1 cellular context compared by ENCODE assay signal in genomic region chr17:4711671-4712111, GRCh38.
TF ChIP-seq lines count a peak whose summit lies in the region.

No MANE protein-coding gene starts in this region.

TF ChIP-seq in K562, 482 proteins besides CTCF, POLR2A, EP300 and RAD21:
- TF ChIP-seq RCOR1 (IDR thresholded peaks at IDR 0.05; ENCODE audit: borderline replicate concordance in 1 of 2, low read depth in 2 of 2, low read length in 2 of 2) = 0 out of 4 replicates have a peak, but pooled peaks of 1 of the 2 experiments have one; percentile 21
- TF ChIP-seq USF1 (CRISPR knock-in tag; IDR thresholded peaks at IDR 0.05) = peak; percentile 41; the same call in 1 of the 2 replicates
- TF ChIP-seq C11orf30 (IDR thresholded peaks at IDR 0.05; ENCODE audit: low read depth) = peak; percentile 10; the same call in 1 of the 2 replicates
- TF ChIP-seq MAFG (tag; conservative IDR thresholded peaks at IDR 0.05) = no peak
- peak; percentile 35; the same call in 1 of the 2 replicates for TF ChIP-seq CTBP1 (IDR thresholded peaks at IDR 0.05; ENCODE audit: borderline replicate concordance)
- TF ChIP-seq SPI1 (IDR thresholded peaks at IDR 0.05; ENCODE audit: borderline replicate concordance, low read depth, low read length) = 0 out of 2 replicates have a peak, but pooled peaks have one; percentile 25
